39 cellular contexts compared by ENCODE assay signal in genomic region chr9:85081963-85082362, GRCh38.
"Had no signal": no experiment of that assay in that cellular context is flagged by ENCODE, and none has a peak within 500 bp of the region (broad histone marks: within the 10 kb centered on the region; RNA-seq: fewer than 3 reads in every experiment).

No MANE protein-coding gene starts in this region.

- H3K27ac ChIP-seq: adrenal gland, ascending aorta, body of pancreas, brain microvascular endothelial cell, breast epithelium, cardiac muscle cell had no signal

- H3K9me3 Mint-ChIP-seq: activated naive CD4-positive, alpha-beta T cell treated with anti-CD3 and anti-CD28 coated beads, Interleukin-2, amount 50 U/mL, for 24 hours; activated naive CD8-positive, alpha-beta T cell treated with anti-CD3 and anti-CD28 coated beads for 36 hours; activated naive CD8-positive, alpha-beta T cell treated with anti-CD3 and anti-CD28 coated beads, Interleukin-2, amount 10 ng/mL, durations not matched to agents 7 days and 5 days; activated naive CD8-positive, alpha-beta T cell treated with anti-CD3 and anti-CD28 coated beads, Interleukin-2, amount 50 U/mL, for 24 hours; activated T-cell treated with anti-CD3 and anti-CD28 coated beads, Interleukin-2, amount 50 U/mL, for 24 hours; activated T-cell treated with anti-CD3 and anti-CD28 coated beads, Interleukin-2, amount 50 U/mL, for 4 hours; activated T-cell treated with anti-CD3 and anti-CD28 coated beads, Interleukin-2, amount 50 U/mL, for 72 hours; activated T-helper 17 cell treated with anti-CD3 and anti-CD28 coated beads, Interleukin-2, amount 50 U/mL, for 72 hours; activated T-helper 2 cell treated with anti-CD3 and anti-CD28 coated beads, Interferon-gamma antibody, Interleukin-2, Interleukin-4, amounts not matched to agents 10 μg/mL and 5 μg/mL and 100 μg/mL, durations not matched to agents 14 hours and 24 hours and 36 hours; central memory CD8-positive, alpha-beta T cell had no signal

- H3K36me3 ChIP-seq: adrenal gland, ascending aorta, brain microvascular endothelial cell, breast epithelium, cardiac muscle cell had no signal

- H3K9me3 ChIP-seq: adrenal gland, ascending aorta, body of pancreas, breast epithelium had no signal

- H3K27ac Mint-ChIP-seq: activated naive CD4-positive, alpha-beta T cell treated with anti-CD3 and anti-CD28 coated beads for 36 hours; activated naive CD4-positive, alpha-beta T cell treated with anti-CD3 and anti-CD28 coated beads, Interleukin-2, amount 10 ng/mL, durations not matched to agents 7 days and 5 days; activated naive CD4-positive, alpha-beta T cell treated with anti-CD3 and anti-CD28 coated beads, Interleukin-2, amount 50 U/mL, for 24 hours; activated naive CD4-positive, alpha-beta T cell treated with anti-CD3 and anti-CD28 coated beads, Interleukin-2, amount 50 U/mL, for 72 hours; activated naive CD8-positive, alpha-beta T cell; activated naive CD8-positive, alpha-beta T cell treated with anti-CD3 and anti-CD28 coated beads for 36 hours; activated naive CD8-positive, alpha-beta T cell treated with anti-CD3 and anti-CD28 coated beads, Interleukin-2, amount 10 ng/mL, durations not matched to agents 7 days and 5 days; activated naive CD8-positive, alpha-beta T cell treated with anti-CD3 and anti-CD28 coated beads, Interleukin-2, amount 50 U/mL, for 24 hours; activated T-cell treated with anti-CD3 and anti-CD28 coated beads, Interleukin-2, amount 50 U/mL, for 24 hours; activated T-cell treated with anti-CD3 and anti-CD28 coated beads, Interleukin-2, amount 50 U/mL, for 72 hours; activated T-helper 1 cell treated with anti-CD3 and anti-CD28 coated beads, Interleukin-12 subunit alpha, Interleukin-12 subunit beta, Interleukin-2, Interleukin-4 antibody, amounts not matched to agents 30 ng/mL and 10 ng/mL and 1 ng/mL, durations not matched to agents 14 hours and 24 hours and 36 hours; activated T-helper 17 cell treated with anti-CD3 and anti-CD28 coated beads, Interleukin-2, amount 50 U/mL, for 72 hours; activated T-helper 2 cell treated with anti-CD3 and anti-CD28 coated beads, Interferon-gamma antibody, Interleukin-2, Interleukin-4, amounts not matched to agents 10 μg/mL and 5 μg/mL and 100 μg/mL, durations not matched to agents 14 hours and 24 hours and 36 hours; brain had no signal

- H3K4me3 ChIP-seq: adrenal gland, ascending aorta, body of pancreas, breast epithelium, cardiac muscle cell had no signal

- H3K4me1 ChIP-seq: adrenal gland, ascending aorta, body of pancreas, breast epithelium had no signal

- H3K4me3 Mint-ChIP-seq: activated naive CD4-positive, alpha-beta T cell treated with anti-CD3 and anti-CD28 coated beads for 36 hours; activated naive CD4-positive, alpha-beta T cell treated with anti-CD3 and anti-CD28 coated beads, Interleukin-2, amount 10 ng/mL, durations not matched to agents 7 days and 5 days; activated naive CD4-positive, alpha-beta T cell treated with anti-CD3 and anti-CD28 coated beads, Interleukin-2, amount 50 U/mL, for 24 hours; activated naive CD8-positive, alpha-beta T cell; activated naive CD8-positive, alpha-beta T cell treated with anti-CD3 and anti-CD28 coated beads for 36 hours; activated naive CD8-positive, alpha-beta T cell treated with anti-CD3 and anti-CD28 coated beads, Interleukin-2, amount 10 ng/mL, durations not matched to agents 7 days and 5 days; activated naive CD8-positive, alpha-beta T cell treated with anti-CD3 and anti-CD28 coated beads, Interleukin-2, amount 50 U/mL, for 24 hours; activated T-cell treated with anti-CD3 and anti-CD28 coated beads, Interleukin-2, amount 50 U/mL, for 24 hours; activated T-cell treated with anti-CD3 and anti-CD28 coated beads, Interleukin-2, amount 50 U/mL, for 4 hours; activated T-cell treated with anti-CD3 and anti-CD28 coated beads, Interleukin-2, amount 50 U/mL, for 72 hours; activated T-helper 1 cell treated with anti-CD3 and anti-CD28 coated beads, Interleukin-12 subunit alpha, Interleukin-12 subunit beta, Interleukin-2, Interleukin-4 antibody, amounts not matched to agents 30 ng/mL and 10 ng/mL and 1 ng/mL, durations not matched to agents 14 hours and 24 hours and 36 hours; activated T-helper 17 cell treated with anti-CD3 and anti-CD28 coated beads, Interleukin-2, amount 50 U/mL, for 72 hours; brain; central memory CD8-positive, alpha-beta T cell had no signal

- H3K36me3 Mint-ChIP-seq: activated naive CD4-positive, alpha-beta T cell treated with anti-CD3 and anti-CD28 coated beads, Interleukin-2, amount 10 ng/mL, durations not matched to agents 7 days and 5 days; activated naive CD4-positive, alpha-beta T cell treated with anti-CD3 and anti-CD28 coated beads, Interleukin-2, amount 50 U/mL, for 24 hours; activated naive CD8-positive, alpha-beta T cell; activated naive CD8-positive, alpha-beta T cell treated with anti-CD3 and anti-CD28 coated beads for 36 hours; activated naive CD8-positive, alpha-beta T cell treated with anti-CD3 and anti-CD28 coated beads, Interleukin-2, amount 10 ng/mL, durations not matched to agents 7 days and 5 days had no signal

- ATAC-seq: activated naive CD4-positive, alpha-beta T cell treated with anti-CD3 and anti-CD28 coated beads, Interleukin-2, amount 50 U/mL, for 72 hours; activated naive CD8-positive, alpha-beta T cell treated with anti-CD3 and anti-CD28 coated beads, Interleukin-2, amount 50 U/mL, for 24 hours; activated T-cell treated with anti-CD3 and anti-CD28 coated beads, Interleukin-2, amount 50 U/mL, for 4 hours; activated T-cell treated with anti-CD3 and anti-CD28 coated beads, Interleukin-2, amount 50 U/mL, for 72 hours; activated T-helper 17 cell treated with anti-CD3 and anti-CD28 coated beads, Interleukin-2, amount 50 U/mL, for 72 hours; body of pancreas had no signal

- DNase-seq: activated effector memory CD4-positive, alpha-beta T cell treated with anti-CD3 and anti-CD28 coated beads, Interleukin-2, amount 50 U/mL, for 16 hours; activated effector memory CD4-positive, alpha-beta T cell treated with Interleukin-2 at 50 U/mL for 16 hours; activated gamma-delta T cell; activated gamma-delta T cell treated with Interleukin-2 at 50 U/mL for 16 hours; activated naive CD4-positive, alpha-beta T cell; activated naive CD4-positive, alpha-beta T cell treated with anti-CD3 and anti-CD28 coated beads for 36 hours; activated naive CD4-positive, alpha-beta T cell treated with anti-CD3 and anti-CD28 coated beads, Interleukin-2, amount 10 ng/mL, durations not matched to agents 7 days and 5 days; activated naive CD4-positive, alpha-beta T cell treated with anti-CD3 and anti-CD28 coated beads, Interleukin-2, amount 50 U/mL, for 16 hours; activated naive CD4-positive, alpha-beta T cell treated with Interleukin-2 at 50 U/mL for 16 hours; activated naive CD8-positive, alpha-beta T cell treated with anti-CD3 and anti-CD28 coated beads for 36 hours; activated naive CD8-positive, alpha-beta T cell treated with anti-CD3 and anti-CD28 coated beads, Interleukin-2, amount 10 ng/mL, durations not matched to agents 7 days and 5 days; activated naive CD8-positive, alpha-beta T cell treated with anti-CD3 and anti-CD28 coated beads, Interleukin-2, amount 50 U/mL, for 24 hours; activated T-cell treated with anti-CD3 and anti-CD28 coated beads, Interleukin-2, amount 50 U/mL, for 24 hours; activated T-cell treated with anti-CD3 and anti-CD28 coated beads, Interleukin-2, amount 50 U/mL, for 4 hours; activated T-cell treated with anti-CD3 and anti-CD28 coated beads, Interleukin-2, amount 50 U/mL, for 48 hours; activated T-cell treated with anti-CD3 and anti-CD28 coated beads, Interleukin-2, amount 50 U/mL, for 72 hours; adrenal gland; amniotic stem cell; amygdala; anterior cingulate cortex; aorta; body of pancreas; brain microvascular endothelial cell; caudate nucleus; central memory CD4-positive, alpha-beta T cell; cerebellar nuclear complex had no signal

- FAIRE-seq: astrocyte, bronchial epithelial cell had no signal

- H3K27me3 Mint-ChIP-seq: activated naive CD4-positive, alpha-beta T cell treated with anti-CD3 and anti-CD28 coated beads, Interleukin-2, amount 10 ng/mL, durations not matched to agents 7 days and 5 days; activated naive CD4-positive, alpha-beta T cell treated with anti-CD3 and anti-CD28 coated beads, Interleukin-2, amount 50 U/mL, for 24 hours; activated naive CD8-positive, alpha-beta T cell treated with anti-CD3 and anti-CD28 coated beads, Interleukin-2, amount 10 ng/mL, durations not matched to agents 7 days and 5 days had no signal

- H3K27me3 ChIP-seq: adrenal gland, ascending aorta, body of pancreas, brain microvascular endothelial cell, breast epithelium, cardiac muscle cell had no signal

- H3K4me1 Mint-ChIP-seq: activated naive CD4-positive, alpha-beta T cell treated with anti-CD3 and anti-CD28 coated beads, Interleukin-2, amount 10 ng/mL, durations not matched to agents 7 days and 5 days; activated naive CD4-positive, alpha-beta T cell treated with anti-CD3 and anti-CD28 coated beads, Interleukin-2, amount 50 U/mL, for 24 hours; activated naive CD8-positive, alpha-beta T cell treated with anti-CD3 and anti-CD28 coated beads for 36 hours; activated naive CD8-positive, alpha-beta T cell treated with anti-CD3 and anti-CD28 coated beads, Interleukin-2, amount 10 ng/mL, durations not matched to agents 7 days and 5 days; activated naive CD8-positive, alpha-beta T cell treated with anti-CD3 and anti-CD28 coated beads, Interleukin-2, amount 50 U/mL, for 24 hours; activated T-helper 17 cell treated with anti-CD3 and anti-CD28 coated beads, Interleukin-2, amount 50 U/mL, for 72 hours; central memory CD8-positive, alpha-beta T cell had no signal
